Comparison of ENCODE assay signal across 26 cellular contexts in the genomic region with DNA sequence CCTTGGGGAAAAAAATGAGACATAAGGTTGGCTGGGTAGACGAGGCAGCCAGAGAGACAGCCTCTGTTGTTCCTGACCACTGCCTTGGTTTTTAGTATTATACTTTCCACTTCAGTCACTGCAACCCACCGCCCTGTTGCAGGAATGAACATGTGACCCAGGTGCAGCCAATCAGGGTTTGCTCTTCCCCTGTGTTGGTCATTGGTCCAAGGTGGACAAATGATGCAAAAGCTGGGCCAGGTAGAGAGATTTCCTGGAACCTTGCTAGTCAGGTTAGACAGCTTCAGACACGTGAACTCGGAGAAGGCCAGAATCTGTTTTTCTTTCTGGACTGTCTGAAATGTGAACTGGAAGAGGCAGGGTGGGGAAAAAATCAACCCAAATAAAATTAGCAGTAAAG.
"Had no signal": no experiment of that assay in that cellular context is flagged by ENCODE, and none has a peak within 500 bp of the region (broad histone marks: within the 10 kb centered on the region; RNA-seq: fewer than 3 reads in every experiment).

No MANE protein-coding gene starts in this region.

- H3K27ac ChIP-seq: heart right ventricle, hepatocyte, left ventricle myocardium inferior, neural progenitor cell, neutrophil, ovary, right atrium auricular region, right lobe of liver, stomach, testis, tibial artery, uterus had no signal

- H3K4me1 Mint-ChIP-seq: memory B cell; natural killer cell; stimulated activated memory B cell treated with anti-CD40 and anti-IgM and Interleukin-4, amounts not matched to agents 10 μg/mL and 1 μg/mL and 100 μg/mL, for 72 hours had no signal

- H3K27me3 Mint-ChIP-seq: memory B cell; stimulated activated memory B cell treated with anti-CD40 and anti-IgM and Interleukin-4, amounts not matched to agents 10 μg/mL and 1 μg/mL and 100 μg/mL, for 72 hours had no signal

- H3K4me3 Mint-ChIP-seq: memory B cell; natural killer cell; nephron progenitor cell; neural progenitor cell; stimulated activated memory B cell treated with anti-CD40 and anti-IgM and Interleukin-4, amounts not matched to agents 10 μg/mL and 1 μg/mL and 100 μg/mL, for 72 hours; type B pancreatic cell had no signal

- H3K4me2 ChIP-seq: hepatocyte, neural progenitor cell, smooth muscle cell had no signal

- H3K27ac Mint-ChIP-seq: memory B cell; natural killer cell; nephron progenitor cell; neural progenitor cell; progenitor cell of endocrine pancreas; stimulated activated memory B cell treated with anti-CD40 and anti-IgM and Interleukin-4, amounts not matched to agents 10 μg/mL and 1 μg/mL and 100 μg/mL, for 72 hours; type B pancreatic cell had no signal

- H3K9me3 Mint-ChIP-seq: nephron progenitor cell, neural progenitor cell, type B pancreatic cell had no signal

- H3K9ac ChIP-seq: neural progenitor cell had no signal

- H3K36me3 Mint-ChIP-seq: memory B cell; natural killer cell; neural progenitor cell; stimulated activated memory B cell treated with anti-CD40 and anti-IgM and Interleukin-4, amounts not matched to agents 10 μg/mL and 1 μg/mL and 100 μg/mL, for 72 hours; type B pancreatic cell had no signal

- H3K4me1 ChIP-seq: heart right ventricle, left ventricle myocardium inferior, right atrium auricular region, right lobe of liver, stomach, testis, tibial artery, uterus had no signal

- H3K79me2 ChIP-seq: hepatocyte had no signal

- H3K36me3 ChIP-seq: heart right ventricle, left ventricle myocardium inferior, neural progenitor cell, neutrophil, ovary, right atrium auricular region, right lobe of liver, stomach, tibial artery, uterus had no signal

- H3K27me3 ChIP-seq: heart right ventricle, hepatocyte, neutrophil, ovary, right atrium auricular region, right lobe of liver, stomach, testis, tibial artery, uterus had no signal

- DNase-seq: heart right ventricle; kidney; left colon; left ventricle myocardium inferior; natural killer cell; nephron progenitor cell; ovary; right lobe of liver; stimulated activated CD4-positive, alpha-beta T cell treated with anti-CD3 and anti-CD28 coated beads, Interleukin-1b, Interleukin-23, amount 100 ng/mL, for 48 hours; stimulated activated CD4-positive, alpha-beta T cell treated with anti-CD3 and anti-CD28 coated beads, Interleukin-2, amount 100 ng/mL, for 48 hours; stimulated activated CD4-positive, alpha-beta T cell treated with anti-CD3 and anti-CD28 coated beads, Interleukin-4, amount 100 ng/mL, for 4 hours; stimulated activated CD8-positive, alpha-beta memory T cell treated with anti-CD3 and anti-CD28 coated beads, Interleukin-4, amount 100 ng/mL, for 48 hours; stimulated activated naive CD8-positive, alpha-beta T cell treated with anti-CD3 and anti-CD28 coated beads, Interleukin-15, Interleukin-2, amounts not matched to agents 100 U/mL and 50 U/mL, for 24 hours; stomach; testis; tibial artery; uterus had no signal

- H3K4me3 ChIP-seq: heart right ventricle, hepatocyte, left ventricle myocardium inferior, neural progenitor cell, ovary, right atrium auricular region, right lobe of liver, smooth muscle cell, stomach, testis, tibial artery, uterus had no signal

- ATAC-seq: heart right ventricle; left colon; natural killer cell; right lobe of liver; stimulated activated memory B cell treated with anti-CD40 and anti-IgM and Interleukin-4, amounts not matched to agents 10 μg/mL and 1 μg/mL and 100 μg/mL, for 72 hours; stimulated activated naive CD8-positive, alpha-beta T cell treated with anti-CD3 and anti-CD28 coated beads, Interleukin-15, Interleukin-2, amounts not matched to agents 100 U/mL and 50 U/mL, for 24 hours had no signal
